ENCODE assay signal across 1 cellular context in the genomic region with DNA sequence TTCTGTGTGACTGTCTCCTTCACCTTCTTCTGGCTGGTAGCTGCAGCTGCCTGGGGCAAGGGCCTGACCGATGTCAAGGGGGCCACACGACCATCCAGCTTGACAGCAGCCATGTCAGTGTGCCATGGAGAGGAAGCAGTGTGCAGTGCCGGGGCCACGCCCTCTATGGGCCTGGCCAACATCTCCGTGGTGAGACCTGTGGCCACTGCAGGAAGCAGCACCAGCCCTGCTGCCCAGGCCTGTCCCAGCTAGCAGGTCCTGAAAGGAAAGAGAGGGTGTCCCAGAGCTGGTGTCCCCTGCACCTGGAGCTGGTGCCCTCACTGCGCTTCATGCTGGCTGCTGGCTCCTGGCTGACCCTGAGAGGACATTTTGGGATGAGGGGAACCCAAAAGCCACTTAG.
TF ChIP-seq lines count a peak whose summit lies in the region.

No MANE protein-coding gene starts in this region.

TF ChIP-seq in WTC11, 78 proteins besides CTCF, POLR2A, EP300 and RAD21 (continued from another document):
- TF ChIP-seq, protein P1, sequence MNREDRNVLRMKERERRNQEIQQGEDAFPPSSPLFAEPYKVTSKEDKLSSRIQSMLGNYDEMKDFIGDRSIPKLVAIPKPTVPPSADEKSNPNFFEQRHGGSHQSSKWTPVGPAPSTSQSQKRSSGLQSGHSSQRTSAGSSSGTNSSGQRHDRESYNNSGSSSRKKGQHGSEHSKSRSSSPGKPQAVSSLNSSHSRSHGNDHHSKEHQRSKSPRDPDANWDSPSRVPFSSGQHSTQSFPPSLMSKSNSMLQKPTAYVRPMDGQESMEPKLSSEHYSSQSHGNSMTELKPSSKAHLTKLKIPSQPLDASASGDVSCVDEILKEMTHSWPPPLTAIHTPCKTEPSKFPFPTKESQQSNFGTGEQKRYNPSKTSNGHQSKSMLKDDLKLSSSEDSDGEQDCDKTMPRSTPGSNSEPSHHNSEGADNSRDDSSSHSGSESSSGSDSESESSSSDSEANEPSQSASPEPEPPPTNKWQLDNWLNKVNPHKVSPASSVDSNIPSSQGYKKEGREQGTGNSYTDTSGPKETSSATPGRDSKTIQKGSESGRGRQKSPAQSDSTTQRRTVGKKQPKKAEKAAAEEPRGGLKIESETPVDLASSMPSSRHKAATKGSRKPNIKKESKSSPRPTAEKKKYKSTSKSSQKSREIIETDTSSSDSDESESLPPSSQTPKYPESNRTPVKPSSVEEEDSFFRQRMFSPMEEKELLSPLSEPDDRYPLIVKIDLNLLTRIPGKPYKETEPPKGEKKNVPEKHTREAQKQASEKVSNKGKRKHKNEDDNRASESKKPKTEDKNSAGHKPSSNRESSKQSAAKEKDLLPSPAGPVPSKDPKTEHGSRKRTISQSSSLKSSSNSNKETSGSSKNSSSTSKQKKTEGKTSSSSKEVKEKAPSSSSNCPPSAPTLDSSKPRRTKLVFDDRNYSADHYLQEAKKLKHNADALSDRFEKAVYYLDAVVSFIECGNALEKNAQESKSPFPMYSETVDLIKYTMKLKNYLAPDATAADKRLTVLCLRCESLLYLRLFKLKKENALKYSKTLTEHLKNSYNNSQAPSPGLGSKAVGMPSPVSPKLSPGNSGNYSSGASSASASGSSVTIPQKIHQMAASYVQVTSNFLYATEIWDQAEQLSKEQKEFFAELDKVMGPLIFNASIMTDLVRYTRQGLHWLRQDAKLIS (CRISPR knock-in tag; IDR thresholded peaks at IDR 0.05; ENCODE audit: borderline replicate concordance): no peak
- TF ChIP-seq NFYB (CRISPR knock-in tag; conservative IDR thresholded peaks at IDR 0.05; ENCODE audit: low read depth): no peak
- no peak for TF ChIP-seq CREM (CRISPR knock-in tag; IDR thresholded peaks at IDR 0.05)
- TF ChIP-seq, protein P2, sequence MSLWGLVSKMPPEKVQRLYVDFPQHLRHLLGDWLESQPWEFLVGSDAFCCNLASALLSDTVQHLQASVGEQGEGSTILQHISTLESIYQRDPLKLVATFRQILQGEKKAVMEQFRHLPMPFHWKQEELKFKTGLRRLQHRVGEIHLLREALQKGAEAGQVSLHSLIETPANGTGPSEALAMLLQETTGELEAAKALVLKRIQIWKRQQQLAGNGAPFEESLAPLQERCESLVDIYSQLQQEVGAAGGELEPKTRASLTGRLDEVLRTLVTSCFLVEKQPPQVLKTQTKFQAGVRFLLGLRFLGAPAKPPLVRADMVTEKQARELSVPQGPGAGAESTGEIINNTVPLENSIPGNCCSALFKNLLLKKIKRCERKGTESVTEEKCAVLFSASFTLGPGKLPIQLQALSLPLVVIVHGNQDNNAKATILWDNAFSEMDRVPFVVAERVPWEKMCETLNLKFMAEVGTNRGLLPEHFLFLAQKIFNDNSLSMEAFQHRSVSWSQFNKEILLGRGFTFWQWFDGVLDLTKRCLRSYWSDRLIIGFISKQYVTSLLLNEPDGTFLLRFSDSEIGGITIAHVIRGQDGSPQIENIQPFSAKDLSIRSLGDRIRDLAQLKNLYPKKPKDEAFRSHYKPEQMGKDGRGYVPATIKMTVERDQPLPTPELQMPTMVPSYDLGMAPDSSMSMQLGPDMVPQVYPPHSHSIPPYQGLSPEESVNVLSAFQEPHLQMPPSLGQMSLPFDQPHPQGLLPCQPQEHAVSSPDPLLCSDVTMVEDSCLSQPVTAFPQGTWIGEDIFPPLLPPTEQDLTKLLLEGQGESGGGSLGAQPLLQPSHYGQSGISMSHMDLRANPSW (CRISPR knock-in tag; conservative IDR thresholded peaks at IDR 0.05; ENCODE audit: low read depth): no peak
- TF ChIP-seq USF1 (CRISPR knock-in tag; IDR thresholded peaks at IDR 0.05): no peak
- TF ChIP-seq NR3C1 (CRISPR knock-in tag; conservative IDR thresholded peaks at IDR 0.05; ENCODE audit: low read depth): no peak
- TF ChIP-seq, protein P3, sequence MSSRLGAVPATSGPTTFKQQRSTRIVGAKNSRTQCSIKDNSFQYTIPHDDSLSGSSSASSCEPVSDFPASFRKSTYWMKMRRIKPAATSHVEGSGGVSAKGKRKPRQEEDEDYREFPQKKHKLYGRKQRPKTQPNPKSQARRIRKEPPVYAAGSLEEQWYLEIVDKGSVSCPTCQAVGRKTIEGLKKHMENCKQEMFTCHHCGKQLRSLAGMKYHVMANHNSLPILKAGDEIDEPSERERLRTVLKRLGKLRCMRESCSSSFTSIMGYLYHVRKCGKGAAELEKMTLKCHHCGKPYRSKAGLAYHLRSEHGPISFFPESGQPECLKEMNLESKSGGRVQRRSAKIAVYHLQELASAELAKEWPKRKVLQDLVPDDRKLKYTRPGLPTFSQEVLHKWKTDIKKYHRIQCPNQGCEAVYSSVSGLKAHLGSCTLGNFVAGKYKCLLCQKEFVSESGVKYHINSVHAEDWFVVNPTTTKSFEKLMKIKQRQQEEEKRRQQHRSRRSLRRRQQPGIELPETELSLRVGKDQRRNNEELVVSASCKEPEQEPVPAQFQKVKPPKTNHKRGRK (CRISPR knock-in tag; IDR thresholded peaks at IDR 0.05; ENCODE audit: borderline replicate concordance): no peak
- no peak for TF ChIP-seq FOXP4 (CRISPR knock-in tag; IDR thresholded peaks at IDR 0.05)
- TF ChIP-seq SMAD4 (CRISPR knock-in tag; IDR thresholded peaks at IDR 0.05): no peak
